In the genomic region with DNA sequence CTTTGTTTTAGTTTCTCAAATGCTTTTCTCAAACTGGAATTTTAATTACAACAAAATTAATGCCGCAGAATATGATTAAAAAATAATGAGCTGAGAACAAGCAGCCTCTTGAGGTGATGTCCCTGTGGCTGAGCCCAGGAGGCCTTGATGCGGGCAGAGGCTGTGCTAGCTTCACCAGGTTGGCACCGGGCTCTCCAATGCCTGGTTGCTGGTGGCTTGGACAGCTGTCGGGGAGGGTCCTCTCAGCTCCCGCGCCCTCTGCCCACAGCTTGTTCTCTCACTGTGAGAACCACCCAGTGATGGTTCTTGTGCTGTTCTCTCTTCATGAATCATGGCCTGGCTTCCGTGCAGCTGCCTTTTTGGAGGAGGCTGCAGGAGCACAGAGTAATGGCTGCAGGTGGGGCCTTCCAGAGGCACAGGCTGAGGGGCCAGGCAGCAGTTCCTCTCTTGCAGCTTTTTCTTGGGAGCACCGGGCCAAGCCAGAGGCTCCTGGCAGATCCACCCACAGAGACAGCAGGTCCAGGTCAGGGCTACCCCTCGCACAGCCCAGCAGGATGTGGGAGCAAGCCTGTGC, we compare ENCODE assay signal across 18 cellular contexts.
DNase-seq lines count a peak whose midpoint lies in the region; ATAC-seq, FAIRE-seq and TF ChIP-seq lines count a peak whose summit lies in the region.
"Had no signal": no experiment of that assay in that cellular context is flagged by ENCODE, and none has a peak within 500 bp of the region (broad histone marks: within the 10 kb centered on the region; RNA-seq: fewer than 3 reads in every experiment).

No MANE protein-coding gene starts in this region.

- H3K27ac Mint-ChIP-seq in activated CD8-positive, alpha-beta memory T cell treated with anti-CD3 and anti-CD28 coated beads, Interleukin-2, amount 10 ng/mL, durations not matched to agents 7 days and 5 days = no peak overlapping the region
- H3K27ac Mint-ChIP-seq: CD14-positive monocyte had no signal

- no peaks in the 10 kb centered on the region for H3K36me3 Mint-ChIP-seq in activated CD8-positive, alpha-beta memory T cell treated with anti-CD3 and anti-CD28 coated beads, Interleukin-2, amount 10 ng/mL, durations not matched to agents 7 days and 5 days
- H3K36me3 Mint-ChIP-seq: CD14-positive monocyte; CD4-positive, alpha-beta memory T cell had no signal

- H2AFZ ChIP-seq in HepG2 (ENCODE audit: low read length) = no peak overlapping the region
- H2AFZ ChIP-seq: GM23248 had no signal

- no peaks in the 10 kb centered on the region for H3K4me1 Mint-ChIP-seq in activated CD8-positive, alpha-beta memory T cell treated with anti-CD3 and anti-CD28 coated beads, Interleukin-2, amount 10 ng/mL, durations not matched to agents 7 days and 5 days
- H3K4me1 Mint-ChIP-seq: CD14-positive monocyte; CD4-positive, alpha-beta memory T cell had no signal

- no peak for ATAC-seq in HepG2
- ATAC-seq in right lobe of liver = no peak
- ATAC-seq in omental fat pad (ENCODE audit: low FRiP score) = peak; percentile 10
- ATAC-seq in activated CD8-positive, alpha-beta memory T cell treated with anti-CD3 and anti-CD28 coated beads, Interleukin-2, amount 10 ng/mL, durations not matched to agents 7 days and 5 days = no peak

- H3K4me3 ChIP-seq in HepG2 (replicated peaks in 1 of 3; ENCODE audit: insufficient read depth in 1 of 3, low read depth in 2 of 3, low read length in 3 of 3) = peak overlapping the region in 1 of 3 experiments; percentile 9; a peak in 1 of 6 replicates
- no peak overlapping the region for H3K4me3 ChIP-seq in right lobe of liver
- no peak overlapping the region for H3K4me3 ChIP-seq in kidney (ENCODE audit: low read length in 2 of 2)
- H3K4me3 ChIP-seq: BLaER1, GM23248 had no signal

- no peak overlapping the region for H3K4me3 Mint-ChIP-seq in activated CD8-positive, alpha-beta memory T cell treated with anti-CD3 and anti-CD28 coated beads, Interleukin-2, amount 10 ng/mL, durations not matched to agents 7 days and 5 days
- H3K4me3 Mint-ChIP-seq: CD14-positive monocyte; CD4-positive, alpha-beta memory T cell had no signal

- no peaks in the 10 kb centered on the region for H3K27me3 Mint-ChIP-seq in activated CD8-positive, alpha-beta memory T cell treated with anti-CD3 and anti-CD28 coated beads, Interleukin-2, amount 10 ng/mL, durations not matched to agents 7 days and 5 days

- POLR2A ChIA-PET in HepG2 (lab: Yijun Ruan, JAX) = no interaction called here

- H3K36me3 ChIP-seq in HepG2 (replicated peaks in 1 of 2; ENCODE audit: control insufficient read depth in 1 of 2, insufficient read depth in 2 of 2, low read length in 2 of 2) (no peaks in the 10 kb centered on the region), right lobe of liver (no peaks in the 10 kb centered on the region), kidney (ENCODE audit: control insufficient read depth in 1 of 2, insufficient read depth in 2 of 2, low read length in 2 of 2) (no peaks in the 10 kb centered on the region)

- no peak overlapping the region for H3K9ac ChIP-seq in HepG2 (ENCODE audit: insufficient read depth, low read depth, low read length)
- H3K9ac ChIP-seq in kidney (ENCODE audit: low read length in 2 of 2) = no peak overlapping the region
- H3K9ac ChIP-seq: BLaER1, GM23248 had no signal

- peaks cover 18% of the 10 kb centered on the region for H3K4me1 ChIP-seq in HepG2 (ENCODE audit: insufficient read depth, low read length)
- no peaks in the 10 kb centered on the region for H3K4me1 ChIP-seq in right lobe of liver
- no peaks in the 10 kb centered on the region for H3K4me1 ChIP-seq in kidney (ENCODE audit: control insufficient read depth in 1 of 2, insufficient read depth in 1 of 2, low read depth in 1 of 2, low read length in 2 of 2)

- H3K27me3 ChIP-seq in HepG2 (ENCODE audit: control insufficient read depth in 1 of 2, insufficient read depth in 2 of 2, low read length in 2 of 2) = peaks cover 1 to 2% of the 10 kb centered on the region in 2 experiments; a peak in 2 of 5 replicates
- H3K27me3 ChIP-seq in right lobe of liver = no peaks in the 10 kb centered on the region
- H3K27me3 ChIP-seq: BLaER1 had no signal

- no peak for TF ChIP-seq RAD21 in HepG2 (CRISPR knock-in tag; IDR thresholded peaks at IDR 0.05)

- H3K4me2 ChIP-seq in HepG2 (ENCODE audit: low read depth, low read length) = peak overlapping the region; percentile 38; the same call in 1 of the 2 replicates
- H3K4me2 ChIP-seq: BLaER1 had no signal

- intact Hi-C loops in HepG2 (cut with micrococcal nuclease; ENCODE audit: unreplicated experiment) (no loop called here), right lobe of liver (cut with DNase I) (no loop called here), kidney (cut with DNase I) (no loop called here)

- BruUV-seq in HepG2 (replicated peaks; lab: Mats Ljungman, UMichigan) = no TSS peak

- H4K20me1 ChIP-seq in HepG2 (ENCODE audit: insufficient read depth, low read length) = no peaks in the 10 kb centered on the region

- no peaks in the 10 kb centered on the region for H3K79me2 ChIP-seq in HepG2 (ENCODE audit: insufficient read depth, low read length)

- no peak for DNase-seq in HepG2 (ENCODE audit: low spot score)
- DNase-seq in right lobe of liver = no peak
- peak; percentile 49 for DNase-seq in kidney
- DNase-seq in omental fat pad (ENCODE audit: low spot score) = no peak
- no peak for DNase-seq in activated CD8-positive, alpha-beta memory T cell treated with anti-CD3 and anti-CD28 coated beads, Interleukin-2, amount 10 ng/mL, durations not matched to agents 7 days and 5 days
- DNase-seq in NCI-H2107 (lab: John Stamatoyannopoulos, UW) = no peak
- no peak for DNase-seq in GM13976 (ENCODE audit: low spot score)
- DNase-seq: 8988T; Calu3; CD4-positive, alpha-beta memory T cell; DMS 273 treated with DMSO at 0.1 percent for 48 hours; GM23248; HCEC 1CT had no signal

- TF ChIP-seq CTCF in HepG2 (CRISPR knock-in tag; IDR thresholded peaks at IDR 0.05) = no peak
- TF ChIP-seq CTCF in right lobe of liver (IDR thresholded peaks at IDR 0.05) = no peak
- TF ChIP-seq CTCF in kidney (IDR thresholded peaks at IDR 0.05; ENCODE audit: borderline replicate concordance, extremely low read depth, insufficient read depth) = no peak
- no peak for TF ChIP-seq CTCF in omental fat pad (IDR thresholded peaks at IDR 0.05)
- no peak for TF ChIP-seq CTCF in GM13976 (IDR thresholded peaks at IDR 0.05; ENCODE audit: borderline replicate concordance, control extremely low read depth, extremely low read depth, insufficient read depth, missing control alignments)

- H3K27ac ChIP-seq in HepG2 (ENCODE audit: extremely low read length, insufficient read depth, low read length) = peak overlapping the region; percentile 25
- no peak overlapping the region for H3K27ac ChIP-seq in right lobe of liver
- H3K27ac ChIP-seq in kidney (ENCODE audit: low read depth in 2 of 2, low read length in 2 of 2) = no peak overlapping the region
- H3K27ac ChIP-seq: BLaER1, GM23248 had no signal

- TF ChIP-seq EP300 in HepG2 (IDR thresholded peaks at IDR 0.05; ENCODE audit: low read depth in 2 of 2, low read length in 2 of 2) (no peak), HepG2 (CRISPR knock-in tag; IDR thresholded peaks at IDR 0.05; ENCODE audit: borderline replicate concordance) (no peak)

- H3K9me3 ChIP-seq in HepG2 (ENCODE audit: low read length) = no peaks in the 10 kb centered on the region
- H3K9me3 ChIP-seq in right lobe of liver = no peaks in the 10 kb centered on the region
- no peaks in the 10 kb centered on the region for H3K9me3 ChIP-seq in kidney (ENCODE audit: control insufficient read depth in 1 of 2, low read length in 2 of 2)

- FAIRE-seq in HepG2 (lab: Jason Lieb, UNC) (no peak), kidney (lab: Jason Lieb, UNC) (no peak)
- FAIRE-seq: G401.6, GM12891, GM18507 had no signal

- in situ Hi-C loops in HepG2 (cut with HindIII; ENCODE audit: extremely low pct_ligation_motif_present, low pct_unique_long_range_greater_than_20kb) (no loop called here), GM13976 (cut with MboI; ENCODE audit: low sequenced_read_pairs, unreplicated experiment) (no loop called here)

- WGBS in HepG2 (ENCODE audit: low lambda C conversion rate) = 32% methylated on average over 4 of the region's 9 CpGs
- WGBS in right lobe of liver (ENCODE audit: insufficient coverage, low coverage, low lambda C conversion rate, missing lambda C conversion rate) = 67% methylated on average over 5 of the region's 9 CpGs

- CTCF ChIA-PET in HepG2 (lab: Yijun Ruan, JAX; ENCODE audit: low intra/inter-chr PET ratio, low total read pairs) = no interaction called here
- CTCF ChIA-PET in activated CD8-positive, alpha-beta memory T cell treated with anti-CD3 and anti-CD28 coated beads, Interleukin-2, amount 10 ng/mL, durations not matched to agents 7 days and 5 days (lab: Charles Lee) = no interaction called here

- no peak for TF ChIP-seq POLR2A in HepG2 (IDR thresholded peaks at IDR 0.05; ENCODE audit: insufficient read depth in 1 of 2, low read depth in 2 of 2, low read length in 2 of 2)
- no peak for TF ChIP-seq POLR2A in right lobe of liver (IDR thresholded peaks at IDR 0.05)

- H3K9me3 Mint-ChIP-seq in activated CD8-positive, alpha-beta memory T cell treated with anti-CD3 and anti-CD28 coated beads, Interleukin-2, amount 10 ng/mL, durations not matched to agents 7 days and 5 days (ENCODE audit: low read depth) = no peaks in the 10 kb centered on the region
- H3K9me3 Mint-ChIP-seq: CD14-positive monocyte; CD4-positive, alpha-beta memory T cell had no signal

TF ChIP-seq in HepG2, 621 proteins besides CTCF, POLR2A, EP300 and RAD21:
- TF ChIP-seq IRF2 (CRISPR knock-in tag; IDR thresholded peaks at IDR 0.05) (no peak), HES4 (CRISPR knock-in tag; IDR thresholded peaks at IDR 0.05; ENCODE audit: borderline replicate concordance) (0 out of 2 replicates have a peak, but pooled peaks have one; percentile 1), MIER2 (CRISPR knock-in tag; IDR thresholded peaks at IDR 0.05) (no peak), ZNF138 (CRISPR knock-in tag; IDR thresholded peaks at IDR 0.05; ENCODE audit: low read depth) (no peak)
- TF ChIP-seq, protein P1, sequence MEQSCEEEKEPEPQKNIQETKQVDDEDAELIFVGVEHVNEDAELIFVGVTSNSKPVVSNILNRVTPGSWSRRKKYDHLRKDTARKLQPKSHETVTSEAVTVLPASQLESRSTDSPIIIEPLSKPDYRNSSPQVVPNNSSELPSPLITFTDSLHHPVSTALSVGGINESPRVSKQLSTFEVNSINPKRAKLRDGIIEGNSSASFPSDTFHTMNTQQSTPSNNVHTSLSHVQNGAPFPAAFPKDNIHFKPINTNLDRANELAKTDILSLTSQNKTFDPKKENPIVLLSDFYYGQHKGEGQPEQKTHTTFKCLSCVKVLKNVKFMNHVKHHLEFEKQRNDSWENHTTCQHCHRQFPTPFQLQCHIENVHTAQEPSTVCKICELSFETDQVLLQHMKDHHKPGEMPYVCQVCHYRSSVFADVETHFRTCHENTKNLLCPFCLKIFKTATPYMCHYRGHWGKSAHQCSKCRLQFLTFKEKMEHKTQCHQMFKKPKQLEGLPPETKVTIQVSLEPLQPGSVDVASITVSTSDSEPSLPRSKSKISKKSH (CRISPR knock-in tag; IDR thresholded peaks at IDR 0.05; ENCODE audit: borderline replicate concordance) = peak; percentile 15; the same call in 1 of the 2 replicates
